Comparison of ENCODE assay signal across 17 cellular contexts in genomic region chr1:93262645-93263044, GRCh38.
DNase-seq lines count a peak whose midpoint lies in the region; ATAC-seq, FAIRE-seq and TF ChIP-seq lines count a peak whose summit lies in the region.
"Had no signal": no experiment of that assay in that cellular context is flagged by ENCODE, and none has a peak within 500 bp of the region (broad histone marks: within the 10 kb centered on the region; RNA-seq: fewer than 3 reads in every experiment).

No MANE protein-coding gene starts in this region.

- H3K79me2 ChIP-seq in HepG2 (ENCODE audit: insufficient read depth, low read length) (no peaks in the 10 kb centered on the region), GM12878 (ENCODE audit: control insufficient read depth, insufficient read depth, low read length) (no peaks in the 10 kb centered on the region), neural progenitor cell (ENCODE audit: low read depth) (no peaks in the 10 kb centered on the region)

- no peak overlapping the region for H3K27ac Mint-ChIP-seq in neural progenitor cell

- no peaks in the 10 kb centered on the region for H3F3A ChIP-seq in neural progenitor cell (ENCODE audit: low read depth)

- H3K36me3 Mint-ChIP-seq in neural progenitor cell = peaks cover 63% of the 10 kb centered on the region

- no peak for FAIRE-seq in HepG2 (lab: Jason Lieb, UNC)
- no peak for FAIRE-seq in GM12878 (lab: Jason Lieb, UNC)
- FAIRE-seq: H54 had no signal

- H3K4me2 ChIP-seq in HepG2 (ENCODE audit: low read depth, low read length) (no peak overlapping the region), GM12878 (ENCODE audit: control insufficient read depth, insufficient read depth) (no peak overlapping the region), neural progenitor cell (no peak overlapping the region)

- DNase-seq in HepG2 (ENCODE audit: low spot score) (no peak), right lobe of liver (no peak), NB4 (ENCODE audit: low read depth) (peak; percentile 10), GM12878 (ENCODE audit: low read depth, low spot score) (no peak), neural progenitor cell (ENCODE audit: low spot score) (peak; percentile 7), NCI-H1417 treated with DMSO at 0.1 percent for 48 hours (lab: John Stamatoyannopoulos, UW) (no peak), esophagus muscularis mucosa (ENCODE audit: extremely low spot score) (no peak), occipital lobe (lab: John Stamatoyannopoulos, UW) (no peak)
- DNase-seq: BE2C; Caco-2; CD8-positive, alpha-beta memory T cell; DMS79 treated with DMSO at 0.1 percent for 48 hours; GDM1; GM23248; IMR-90; KG1 had no signal

- RAD21 ChIA-PET in GM12878 (lab: Charles Lee; ENCODE audit: unreplicated experiment) = no interaction called here

- H2AFZ ChIP-seq in HepG2 (ENCODE audit: low read length) (no peak overlapping the region), GM12878 (ENCODE audit: control insufficient read depth, low read depth, low read length) (no peak overlapping the region), neural progenitor cell (replicated peaks) (no peak overlapping the region)
- H2AFZ ChIP-seq: GM23248 had no signal

- ATAC-seq in HepG2 = no peak
- no peak for ATAC-seq in right lobe of liver
- ATAC-seq in GM12878 = no peak

- peaks cover 42% of the 10 kb centered on the region for H3K9me3 Mint-ChIP-seq in neural progenitor cell

- in situ Hi-C loops in HepG2 (cut with HindIII; ENCODE audit: extremely low pct_ligation_motif_present, low pct_unique_long_range_greater_than_20kb) (no loop called here), GM12878 (cut with MboI) (no loop called here)

- WGBS in HepG2 (ENCODE audit: low lambda C conversion rate) = 100% methylated on average over 1 of the region's 3 CpGs
- no CpG with 5 or more reads among the region's 3 CpGs for WGBS in right lobe of liver (ENCODE audit: insufficient coverage, low coverage, low lambda C conversion rate, missing lambda C conversion rate)
- WGBS in GM12878 (ENCODE audit: insufficient coverage, insufficient replicate concordance, low lambda C conversion rate, missing lambda C conversion rate) = 100% methylated on average over 3 of the region's 3 CpGs
- 100% methylated on average over 3 of the region's 3 CpGs for WGBS in esophagus muscularis mucosa

- TF ChIP-seq POLR2A in HepG2 (IDR thresholded peaks at IDR 0.05; ENCODE audit: insufficient read depth in 1 of 2, low read depth in 2 of 2, low read length in 2 of 2) = no peak
- no peak for TF ChIP-seq POLR2A in right lobe of liver (IDR thresholded peaks at IDR 0.05)
- TF ChIP-seq POLR2A in NB4 (IDR thresholded peaks at IDR 0.05; ENCODE audit: extremely low read depth, insufficient read length) = no peak
- no peak for TF ChIP-seq POLR2A in GM12878 (IDR thresholded peaks at IDR 0.05; ENCODE audit: low read depth, low read length)
- TF ChIP-seq POLR2A in esophagus muscularis mucosa (IDR thresholded peaks at IDR 0.05; ENCODE audit: low read depth) = no peak

- POLR2A ChIA-PET in HepG2 (lab: Yijun Ruan, JAX) = interaction anchor here (1.1 kb wide), 1 partner anchor 13 kb away, joined by 3 read pairs; no protein-coding TSS in a partner anchor
- POLR2A ChIA-PET in GM12878 (lab: Charles Lee) = no interaction called here

- H3K9me3 ChIP-seq in HepG2 (ENCODE audit: low read length) (peaks cover 19% of the 10 kb centered on the region), right lobe of liver (no peaks in the 10 kb centered on the region), GM12878 (replicated peaks; ENCODE audit: control insufficient read depth, insufficient read depth, low read length) (peaks cover 23% of the 10 kb centered on the region), neural progenitor cell (ENCODE audit: low read depth) (peaks cover 5% of the 10 kb centered on the region), esophagus muscularis mucosa (peaks cover 0 to 6% (median 4%) of the 10 kb centered on the region in 4 donors)
- H3K9me3 ChIP-seq: BE2C, Caco-2 had no signal

- peaks cover 5% of the 10 kb centered on the region for H3K27me3 Mint-ChIP-seq in neural progenitor cell (ENCODE audit: insufficient read depth, low read depth)
- H3K27me3 Mint-ChIP-seq: CD8-positive, alpha-beta memory T cell had no signal

- no peaks in the 10 kb centered on the region for H3K4me1 Mint-ChIP-seq in neural progenitor cell
- H3K4me1 Mint-ChIP-seq: CD8-positive, alpha-beta memory T cell had no signal

- BruUV-seq in HepG2 (replicated peaks; lab: Mats Ljungman, UMichigan) (no TSS peak), GM12878 (replicated peaks; lab: Mats Ljungman, UMichigan) (no TSS peak)

- H3K27me3 ChIP-seq in HepG2 (ENCODE audit: control insufficient read depth in 1 of 2, insufficient read depth in 2 of 2, low read length in 2 of 2) = no peaks in the 10 kb centered on the region; a peak in 1 of 5 replicates
- H3K27me3 ChIP-seq in right lobe of liver = no peaks in the 10 kb centered on the region
- no peaks in the 10 kb centered on the region for H3K27me3 ChIP-seq in GM12878 (replicated peaks in 1 of 2; ENCODE audit: control insufficient read depth in 2 of 2, insufficient read depth in 2 of 2, low read length in 1 of 2)
- H3K27me3 ChIP-seq in neural progenitor cell = no peaks in the 10 kb centered on the region
- no peaks in the 10 kb centered on the region for H3K27me3 ChIP-seq in esophagus muscularis mucosa
- H3K27me3 ChIP-seq: BE2C had no signal

- CTCF ChIA-PET in HepG2 (lab: Yijun Ruan, JAX; ENCODE audit: low intra/inter-chr PET ratio, low total read pairs) = no interaction called here
- CTCF ChIA-PET in GM12878 (lab: Yijun Ruan, JAX) = no interaction called here

- TF ChIP-seq RAD21 in HepG2 (CRISPR knock-in tag; IDR thresholded peaks at IDR 0.05) (no peak), GM12878 (IDR thresholded peaks at IDR 0.05; ENCODE audit: insufficient read depth, low read depth, low read length) (no peak)

- H3K4me1 ChIP-seq in HepG2 (ENCODE audit: insufficient read depth, low read length) (peaks cover 6% of the 10 kb centered on the region), right lobe of liver (no peaks in the 10 kb centered on the region), GM12878 (ENCODE audit: control insufficient read depth, insufficient read depth, low read length) (no peaks in the 10 kb centered on the region), neural progenitor cell (no peaks in the 10 kb centered on the region), esophagus muscularis mucosa (no peaks in the 10 kb centered on the region)
- H3K4me1 ChIP-seq: BE2C, Caco-2 had no signal

- H3K9ac ChIP-seq in HepG2 (ENCODE audit: insufficient read depth, low read depth, low read length) (no peak overlapping the region), GM12878 (ENCODE audit: control insufficient read depth, insufficient read depth, low read length) (no peak overlapping the region), neural progenitor cell (no peak overlapping the region)
- H3K9ac ChIP-seq: GM23248 had no signal

- H4K20me1 ChIP-seq in HepG2 (ENCODE audit: insufficient read depth, low read length) (no peaks in the 10 kb centered on the region), GM12878 (ENCODE audit: control insufficient read depth, insufficient read depth) (no peaks in the 10 kb centered on the region), neural progenitor cell (ENCODE audit: low read depth) (no peaks in the 10 kb centered on the region)

- TF ChIP-seq CTCF in HepG2 (CRISPR knock-in tag; IDR thresholded peaks at IDR 0.05) (no peak), right lobe of liver (IDR thresholded peaks at IDR 0.05) (no peak), NB4 (IDR thresholded peaks at IDR 0.05; ENCODE audit: low read depth, low read length) (no peak), GM12878 (IDR thresholded peaks at IDR 0.05 in 2 of 3, conservative IDR thresholded peaks at IDR 0.05 in 1 of 3; ENCODE audit: control insufficient read depth in 2 of 3, extremely low read depth in 1 of 3, insufficient read depth in 1 of 3, low read depth in 3 of 3, low read length in 3 of 3) (no peak), neural progenitor cell (IDR thresholded peaks at IDR 0.05) (no peak), esophagus muscularis mucosa (IDR thresholded peaks at IDR 0.05) (no peak)

- intact Hi-C loops in HepG2 (cut with micrococcal nuclease; ENCODE audit: unreplicated experiment) (no loop called here), right lobe of liver (cut with DNase I) (no loop called here), GM12878 (cut with micrococcal nuclease; ENCODE audit: unreplicated experiment) (no loop called here), esophagus muscularis mucosa (cut with DNase I) (no loop called here)

- H3K4me3 ChIP-seq in HepG2 (replicated peaks in 1 of 3; ENCODE audit: insufficient read depth in 1 of 3, low read depth in 2 of 3, low read length in 3 of 3) (no peak overlapping the region), right lobe of liver (no peak overlapping the region), NB4 (ENCODE audit: low read depth, low read length) (no peak overlapping the region), GM12878 (no peak overlapping the region), neural progenitor cell (no peak overlapping the region), esophagus muscularis mucosa (no peak overlapping the region)
- H3K4me3 ChIP-seq: GM23248 had no signal

- H3K4me3 Mint-ChIP-seq in neural progenitor cell = no peak overlapping the region
- H3K4me3 Mint-ChIP-seq: CD8-positive, alpha-beta memory T cell had no signal

- H3K27ac ChIP-seq in HepG2 (ENCODE audit: extremely low read length, insufficient read depth, low read length) (no peak overlapping the region), right lobe of liver (no peak overlapping the region), GM12878 (ENCODE audit: control insufficient read depth, insufficient read depth) (no peak overlapping the region), neural progenitor cell (no peak overlapping the region), esophagus muscularis mucosa (replicated peaks in 1 of 4) (no peak overlapping the region)
- H3K27ac ChIP-seq: GM23248 had no signal

- H3K36me3 ChIP-seq in HepG2 (replicated peaks in 1 of 2; ENCODE audit: control insufficient read depth in 1 of 2, insufficient read depth in 2 of 2, low read length in 2 of 2) = peaks cover 2 to 12% of the 10 kb centered on the region in 2 experiments; a peak in 2 of 5 replicates
- H3K36me3 ChIP-seq in right lobe of liver = peaks cover 0 to 3% (median 0%) of the 10 kb centered on the region in 4 donors
- H3K36me3 ChIP-seq in GM12878 (ENCODE audit: control insufficient read depth in 2 of 2, insufficient read depth in 2 of 2, low read length in 1 of 2) = peaks cover 5 to 17% of the 10 kb centered on the region in 2 experiments; a peak in 3 of 4 replicates
- H3K36me3 ChIP-seq in neural progenitor cell = peaks cover 47% of the 10 kb centered on the region
- peaks cover 4 to 15% (median 7%) of the 10 kb centered on the region in 4 donors for H3K36me3 ChIP-seq in esophagus muscularis mucosa
- H3K36me3 ChIP-seq: BE2C had no signal

- SMC1A ChIA-PET in GM12878 (lab: Charles Lee; ENCODE audit: uncharacterized antibody, unreplicated experiment) = no interaction called here

- TF ChIP-seq EP300 in HepG2 (IDR thresholded peaks at IDR 0.05; ENCODE audit: low read depth in 2 of 2, low read length in 2 of 2) = no peak
- TF ChIP-seq EP300 in HepG2 (CRISPR knock-in tag; IDR thresholded peaks at IDR 0.05; ENCODE audit: borderline replicate concordance) = no peak
- no peak for TF ChIP-seq EP300 in GM12878 (IDR thresholded peaks at IDR 0.05; ENCODE audit: borderline replicate concordance in 1 of 2, control insufficient read depth in 1 of 2, low read depth in 2 of 2, low read length in 2 of 2)
- TF ChIP-seq EP300 in esophagus muscularis mucosa (IDR thresholded peaks at IDR 0.05) = no peak

TF ChIP-seq in GM12878, 131 proteins besides CTCF, POLR2A, EP300 and RAD21 (continues in another document):
- no peak for TF ChIP-seq PML (IDR thresholded peaks at IDR 0.05; ENCODE audit: low read length)

Comparison
In these comparisons a context has a peak if more than half of its experiments do, and no peak if none do; other contexts are left out.
1. DNase-seq: peak in NB4 (single experiment) and neural progenitor cell (single experiment); none in HepG2 (single experiment), right lobe of liver (0 of 3), GM12878 (single experiment), NCI-H1417 treated with DMSO at 0.1 percent for 48 hours (single experiment), esophagus muscularis mucosa (single experiment) and occipital lobe (single experiment).
2. Of the 75 proteins assayed by ChIP-seq in both HepG2 and GM12878: peak only in HepG2: none; only in GM12878: CBX5; in both: none; in neither: 74.